Comparison of ENCODE assay signal across 1 cellular context in the genomic region with DNA sequence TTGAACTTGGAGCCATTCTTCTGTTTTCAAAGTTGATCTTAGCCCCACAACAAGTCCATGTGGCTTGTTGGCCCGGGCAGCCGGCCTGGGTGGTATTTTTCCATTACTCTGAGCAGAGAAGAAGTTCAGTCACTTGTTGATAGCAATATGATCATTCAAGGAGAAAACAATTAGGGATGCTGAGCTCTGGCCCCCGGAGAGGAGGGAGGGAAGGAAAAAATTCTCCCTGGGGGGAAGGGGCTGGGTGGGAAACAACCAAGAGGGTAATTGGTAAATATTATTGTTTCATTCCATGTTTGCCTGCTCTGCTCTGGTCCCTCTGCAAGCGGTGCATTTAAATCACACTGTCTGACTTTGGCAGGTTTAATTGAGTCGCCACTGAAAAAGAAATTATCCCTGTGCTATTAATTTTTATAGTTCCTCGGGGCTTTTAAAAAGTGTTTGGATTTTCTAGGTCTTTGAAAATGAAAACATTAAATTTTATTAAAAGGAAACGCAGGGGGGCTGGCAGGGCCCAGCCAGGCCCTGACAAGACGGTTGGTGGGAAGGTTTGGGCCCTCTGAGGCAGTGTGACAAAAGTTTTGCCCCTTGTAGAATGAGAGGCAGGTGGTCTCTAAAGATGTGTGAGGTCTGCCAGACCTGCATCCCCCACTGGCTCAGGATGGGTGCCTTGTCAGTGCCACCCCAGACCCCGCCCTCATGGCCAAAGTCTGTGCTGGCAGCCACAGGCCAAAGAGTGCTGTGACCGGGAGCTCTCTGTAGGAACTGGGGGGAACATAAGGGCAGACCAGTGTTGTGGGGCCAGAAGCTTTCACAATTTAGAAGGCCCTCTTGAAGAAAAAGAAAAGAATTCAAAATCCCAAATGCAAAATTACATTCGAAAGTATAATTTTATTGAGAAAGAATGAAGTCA.
TF ChIP-seq lines count a peak whose summit lies in the region.

No MANE protein-coding gene starts in this region.

TF ChIP-seq in HEK293, 187 proteins besides CTCF, POLR2A, EP300 and RAD21 (continued from another document):
- TF ChIP-seq, protein P1, sequence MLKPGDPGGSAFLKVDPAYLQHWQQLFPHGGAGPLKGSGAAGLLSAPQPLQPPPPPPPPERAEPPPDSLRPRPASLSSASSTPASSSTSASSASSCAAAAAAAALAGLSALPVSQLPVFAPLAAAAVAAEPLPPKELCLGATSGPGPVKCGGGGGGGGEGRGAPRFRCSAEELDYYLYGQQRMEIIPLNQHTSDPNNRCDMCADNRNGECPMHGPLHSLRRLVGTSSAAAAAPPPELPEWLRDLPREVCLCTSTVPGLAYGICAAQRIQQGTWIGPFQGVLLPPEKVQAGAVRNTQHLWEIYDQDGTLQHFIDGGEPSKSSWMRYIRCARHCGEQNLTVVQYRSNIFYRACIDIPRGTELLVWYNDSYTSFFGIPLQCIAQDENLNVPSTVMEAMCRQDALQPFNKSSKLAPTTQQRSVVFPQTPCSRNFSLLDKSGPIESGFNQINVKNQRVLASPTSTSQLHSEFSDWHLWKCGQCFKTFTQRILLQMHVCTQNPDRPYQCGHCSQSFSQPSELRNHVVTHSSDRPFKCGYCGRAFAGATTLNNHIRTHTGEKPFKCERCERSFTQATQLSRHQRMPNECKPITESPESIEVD (tag by site-specific recombination; IDR thresholded peaks at IDR 0.05) = peak; percentile 65; the same call in 1 of the 2 replicates
- TF ChIP-seq ZNF311 (tag by site-specific recombination; IDR thresholded peaks at IDR 0.05; ENCODE audit: borderline replicate concordance) (no peak), ZIC2 (tag by site-specific recombination; IDR thresholded peaks at IDR 0.05) (0 out of 2 replicates have a peak, but pooled peaks have one; percentile 23), ZSCAN23 (tag by site-specific recombination; IDR thresholded peaks at IDR 0.05) (no peak), FEZF1 (tag by site-specific recombination; IDR thresholded peaks at IDR 0.05) (peak; percentile 57), GLIS1 (tag by site-specific recombination; IDR thresholded peaks at IDR 0.05) (peak; percentile 96), WT1 (tag by site-specific recombination; IDR thresholded peaks at IDR 0.05) (no peak)
- TF ChIP-seq, protein P2, sequence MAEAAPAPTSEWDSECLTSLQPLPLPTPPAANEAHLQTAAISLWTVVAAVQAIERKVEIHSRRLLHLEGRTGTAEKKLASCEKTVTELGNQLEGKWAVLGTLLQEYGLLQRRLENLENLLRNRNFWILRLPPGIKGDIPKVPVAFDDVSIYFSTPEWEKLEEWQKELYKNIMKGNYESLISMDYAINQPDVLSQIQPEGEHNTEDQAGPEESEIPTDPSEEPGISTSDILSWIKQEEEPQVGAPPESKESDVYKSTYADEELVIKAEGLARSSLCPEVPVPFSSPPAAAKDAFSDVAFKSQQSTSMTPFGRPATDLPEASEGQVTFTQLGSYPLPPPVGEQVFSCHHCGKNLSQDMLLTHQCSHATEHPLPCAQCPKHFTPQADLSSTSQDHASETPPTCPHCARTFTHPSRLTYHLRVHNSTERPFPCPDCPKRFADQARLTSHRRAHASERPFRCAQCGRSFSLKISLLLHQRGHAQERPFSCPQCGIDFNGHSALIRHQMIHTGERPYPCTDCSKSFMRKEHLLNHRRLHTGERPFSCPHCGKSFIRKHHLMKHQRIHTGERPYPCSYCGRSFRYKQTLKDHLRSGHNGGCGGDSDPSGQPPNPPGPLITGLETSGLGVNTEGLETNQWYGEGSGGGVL (tag by site-specific recombination; IDR thresholded peaks at IDR 0.05) = 0 out of 2 replicates have a peak, but pooled peaks have one; percentile 25
- TF ChIP-seq, protein P3, sequence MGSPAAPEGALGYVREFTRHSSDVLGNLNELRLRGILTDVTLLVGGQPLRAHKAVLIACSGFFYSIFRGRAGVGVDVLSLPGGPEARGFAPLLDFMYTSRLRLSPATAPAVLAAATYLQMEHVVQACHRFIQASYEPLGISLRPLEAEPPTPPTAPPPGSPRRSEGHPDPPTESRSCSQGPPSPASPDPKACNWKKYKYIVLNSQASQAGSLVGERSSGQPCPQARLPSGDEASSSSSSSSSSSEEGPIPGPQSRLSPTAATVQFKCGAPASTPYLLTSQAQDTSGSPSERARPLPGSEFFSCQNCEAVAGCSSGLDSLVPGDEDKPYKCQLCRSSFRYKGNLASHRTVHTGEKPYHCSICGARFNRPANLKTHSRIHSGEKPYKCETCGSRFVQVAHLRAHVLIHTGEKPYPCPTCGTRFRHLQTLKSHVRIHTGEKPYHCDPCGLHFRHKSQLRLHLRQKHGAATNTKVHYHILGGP (tag by site-specific recombination; IDR thresholded peaks at IDR 0.05) = peak; percentile 30; the same call in 1 of the 2 replicates
